In the genomic region with DNA sequence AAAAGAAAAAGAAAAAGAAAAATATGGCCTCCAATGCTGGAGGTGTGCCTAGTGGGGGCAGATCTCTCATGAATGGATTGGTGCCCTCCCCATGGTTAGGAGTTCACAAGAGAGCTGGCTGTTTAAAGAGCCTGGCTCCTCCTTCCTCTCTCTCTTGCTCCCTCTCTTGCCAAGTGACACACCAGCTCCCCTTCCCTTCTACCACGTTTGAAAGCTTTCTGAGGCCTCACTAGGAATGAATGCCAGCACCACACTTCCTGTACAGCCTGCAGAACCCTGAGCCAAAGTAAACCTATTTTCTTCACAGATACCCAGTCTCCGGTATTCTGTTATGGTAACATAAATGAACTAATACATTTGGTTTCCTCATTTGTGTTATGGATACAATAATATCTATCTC, we compare ENCODE assay signal across 22 cellular contexts. TPM values are rescaled to one million over a fixed set of nuclear protein-coding genes. Genes with fewer than 3 reads are reported as not detected.
DNase-seq lines count a peak whose midpoint lies in the region; ATAC-seq and TF ChIP-seq lines count a peak whose summit lies in the region.
"Had no signal": no experiment of that assay in that cellular context is flagged by ENCODE, and none has a peak within 500 bp of the region (broad histone marks: within the 10 kb centered on the region; RNA-seq: fewer than 3 reads in every experiment).

No MANE protein-coding gene starts in this region.

- no peaks in the 10 kb centered on the region for H3K4me1 ChIP-seq in fibroblast of lung (ENCODE audit: control insufficient read depth, extremely low read depth, insufficient read depth, low read length)
- H3K4me1 ChIP-seq: Caco-2, colonic mucosa, gastroesophageal sphincter, HAP-1 had no signal

- no peaks in the 10 kb centered on the region for H3K9me3 ChIP-seq in fibroblast of lung (ENCODE audit: control insufficient read depth, insufficient read depth, low read depth, low read length)
- H3K9me3 ChIP-seq: Caco-2, colonic mucosa, gastroesophageal sphincter, HAP-1, sigmoid colon had no signal

- TF ChIP-seq CTCF in 22Rv1 (IDR thresholded peaks at IDR 0.05): no peak
- no peak for TF ChIP-seq CTCF in VCaP (conservative IDR thresholded peaks at IDR 0.05)
- no peak for TF ChIP-seq CTCF in fibroblast of lung (conservative IDR thresholded peaks at IDR 0.05 in 1 of 2, IDR thresholded peaks at IDR 0.05 in 1 of 2; ENCODE audit: low read depth in 1 of 2, low read length in 2 of 2)
- TF ChIP-seq CTCF in GM13976 (IDR thresholded peaks at IDR 0.05; ENCODE audit: borderline replicate concordance, control extremely low read depth, extremely low read depth, insufficient read depth, missing control alignments): no peak

- no peaks in the 10 kb centered on the region for H3K79me2 ChIP-seq in fibroblast of lung (ENCODE audit: control insufficient read depth, insufficient read depth, low read length)

- H3K4me3 ChIP-seq in fibroblast of lung (replicated peaks in 1 of 4; ENCODE audit: control extremely low read depth in 1 of 4, insufficient read depth in 1 of 4, low read depth in 3 of 4, low read length in 4 of 4): no peak overlapping the region
- H3K4me3 ChIP-seq: colonic mucosa, gastroesophageal sphincter, HAP-1, K562, sigmoid colon had no signal

- H3K36me3 ChIP-seq in fibroblast of lung (ENCODE audit: control insufficient read depth, insufficient read depth, low read length): no peaks in the 10 kb centered on the region
- H3K36me3 ChIP-seq: colonic mucosa, gastroesophageal sphincter, HAP-1, sigmoid colon had no signal

- H4K20me1 ChIP-seq in fibroblast of lung (ENCODE audit: control insufficient read depth, extremely low read depth, insufficient read depth, low read length): no peaks in the 10 kb centered on the region

- H3K27me3 ChIP-seq in fibroblast of lung (ENCODE audit: control insufficient read depth, insufficient read depth, low read length): no peaks in the 10 kb centered on the region
- H3K27me3 ChIP-seq: colonic mucosa, gastroesophageal sphincter, sigmoid colon had no signal

- ATAC-seq in GM19397 (IDR thresholded peaks at IDR 0.05; ENCODE audit: unreplicated experiment): no peak
- ATAC-seq: gastroesophageal sphincter; K562; stimulated activated naive CD8-positive, alpha-beta T cell treated with anti-CD3 and anti-CD28 coated beads, Interleukin-15, Interleukin-2, amounts not matched to agents 100 U/mL and 50 U/mL, for 24 hours had no signal

- peak; percentile 47 for DNase-seq in EL
- peak; percentile 28 to 82 for DNase-seq in fibroblast of lung (ENCODE audit: low read depth in 2 of 2)
- DNase-seq in COLO829 (ENCODE audit: low spot score): no peak
- no peak for DNase-seq in iPS-NIHi11 (ENCODE audit: low spot score)
- DNase-seq in GM13976 (ENCODE audit: low spot score): no peak
- DNase-seq: activated CD4-positive, alpha-beta T cell treated with anti-CD3 and anti-CD28 coated beads for 48 hours; activated effector memory CD4-positive, alpha-beta T cell treated with anti-CD3 and anti-CD28 coated beads, Interleukin-2, amount 50 U/mL, for 16 hours; AML-193; Caco-2; colonic mucosa; NCI-H1105 treated with DMSO at 0.1 percent for 48 hours; NCI-H2171 treated with DMSO at 0.1 percent for 48 hours; occipital lobe; sigmoid colon; stimulated activated CD4-positive, alpha-beta T cell treated with anti-CD3 and anti-CD28 coated beads, Interleukin-1b, Interleukin-23, amount 100 ng/mL, for 48 hours; stimulated activated naive CD8-positive, alpha-beta T cell treated with anti-CD3 and anti-CD28 coated beads, Interleukin-15, Interleukin-2, amounts not matched to agents 100 U/mL and 50 U/mL, for 24 hours had no signal

- H3K27ac ChIP-seq in 22Rv1 (peak overlapping the region; percentile 91), VCaP (peak overlapping the region; percentile 53), fibroblast of lung (ENCODE audit: insufficient read depth, low read length) (no peak overlapping the region)
- H3K27ac ChIP-seq: colonic mucosa, gastroesophageal sphincter, sigmoid colon had no signal

- no peak overlapping the region for H3K4me2 ChIP-seq in fibroblast of lung (ENCODE audit: extremely low read depth, insufficient read depth, low read length)

- no peak overlapping the region for H3K9ac ChIP-seq in fibroblast of lung (ENCODE audit: insufficient read depth, low read length)

- in situ Hi-C loops in GM13976 (cut with MboI; ENCODE audit: low sequenced_read_pairs, unreplicated experiment): no loop called here

- H2AFZ ChIP-seq in fibroblast of lung (ENCODE audit: low read length): no peak overlapping the region

RNA-seq across cellular contexts. Expression of gene GALNT10, which starts 14.3 kb away (rescaled TPM):
- total RNA-seq in fibroblast of lung: 16.2 and 18.3 TPM in 2 replicates
- 35.8 and 48.5 TPM in 2 replicates for polyA plus RNA-seq in fibroblast of lung
- 37.1 and 37.9 TPM in 2 replicates for polyA plus RNA-seq in fibroblast of lung (2012)
- 51.9 and 108 TPM in 2 replicates for polyA minus RNA-seq in fibroblast of lung (ENCODE audit: low replicate concordance)

Comparison
In these comparisons a context has a peak if more than half of its experiments do, and no peak if none do; other contexts are left out.
1. DNase-seq: peak in EL (single experiment) and fibroblast of lung (2 of 2); none in COLO829 (single experiment), iPS-NIHi11 (single experiment) and GM13976 (single experiment).